ENCODE assay signal across 27 cellular contexts in the genomic region with DNA sequence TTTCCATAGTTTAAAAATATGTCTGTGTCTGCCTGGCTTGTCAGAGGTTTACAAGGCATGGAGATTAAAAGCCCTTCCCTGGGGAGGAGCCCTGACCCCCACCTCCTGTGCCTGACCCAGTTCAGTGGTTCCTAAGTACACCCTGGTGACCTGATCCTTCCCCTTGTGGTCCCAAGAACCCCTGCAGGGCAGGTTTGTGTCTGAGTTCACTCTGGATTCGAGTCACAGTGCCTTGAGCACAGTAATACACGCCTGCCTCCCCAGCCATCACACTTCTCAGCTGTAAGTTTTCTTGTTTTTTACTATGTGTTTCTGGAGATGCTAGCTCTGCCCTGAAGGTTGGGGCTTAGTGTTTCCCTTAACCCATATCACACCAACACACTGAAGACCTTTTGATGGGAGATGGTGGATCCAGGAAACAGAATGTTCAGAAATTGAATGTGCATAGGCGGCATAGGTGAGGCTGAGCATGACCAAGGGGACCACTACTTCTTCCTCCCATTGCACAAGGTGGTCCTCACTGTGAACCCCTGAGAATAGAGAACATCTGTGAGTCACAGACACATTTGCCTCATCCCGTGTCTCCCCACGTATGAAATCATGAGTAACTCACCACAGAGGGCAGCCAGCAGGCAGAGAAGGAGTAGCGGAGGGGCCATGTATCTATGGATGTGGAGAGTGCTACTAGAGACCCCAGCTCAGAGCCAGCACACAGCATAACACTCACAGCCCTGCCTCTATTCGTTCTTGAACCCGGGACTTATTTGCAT.
DNase-seq lines count a peak whose midpoint lies in the region; ATAC-seq and TF ChIP-seq lines count a peak whose summit lies in the region.
"Had no signal": no experiment of that assay in that cellular context is flagged by ENCODE, and none has a peak within 500 bp of the region (broad histone marks: within the 10 kb centered on the region; RNA-seq: fewer than 3 reads in every experiment).

No MANE protein-coding gene starts in this region.

- POLR2A ChIA-PET in activated CD8-positive, alpha-beta T cell treated with anti-CD3 and anti-CD28 coated beads, Interleukin-2, amount 10 ng/mL, durations not matched to agents 7 days and 5 days (lab: Charles Lee): interaction anchor here (0.7 to 1.2 kb wide), 2 partner anchors 13 to 68 kb away, joined by 3 read pairs; no protein-coding TSS in a partner anchor

- no peak overlapping the region for H2BK120ac ChIP-seq in mesendoderm (ENCODE audit: low read depth, low read length)

- H2BK15ac ChIP-seq in mesendoderm (replicated peaks; ENCODE audit: low read depth): no peak overlapping the region

- H3K9me3 ChIP-seq in DND-41 (ENCODE audit: insufficient read depth, low read length, severe bottlenecking): no peaks in the 10 kb centered on the region
- H3K9me3 ChIP-seq: MG63 had no signal

- no peak overlapping the region for H3K4me3 Mint-ChIP-seq in activated CD8-positive, alpha-beta T cell treated with anti-CD3 and anti-CD28 coated beads, Interleukin-2, amount 10 ng/mL, durations not matched to agents 7 days and 5 days
- H3K4me3 Mint-ChIP-seq: B cell; endodermal cell; HFFc6; naive thymus-derived CD8-positive, alpha-beta T cell had no signal

- no peak overlapping the region for H3K9ac ChIP-seq in DND-41 (ENCODE audit: low read depth, low read length)
- no peak overlapping the region for H3K9ac ChIP-seq in mesendoderm (ENCODE audit: low read length)
- H3K9ac ChIP-seq: GM23248 had no signal

- H2BK5ac ChIP-seq in mesendoderm (ENCODE audit: low read length): no peak overlapping the region

- H4K8ac ChIP-seq in mesendoderm (ENCODE audit: low read depth, low read length): no peak overlapping the region

- H3K27me3 ChIP-seq in DND-41 (ENCODE audit: insufficient read depth, low read length, poor library complexity) (no peaks in the 10 kb centered on the region), mesendoderm (ENCODE audit: insufficient read depth, low read length, poor library complexity) (no peaks in the 10 kb centered on the region)
- H3K27me3 ChIP-seq: foreskin keratinocyte, MG63 had no signal

- no peaks in the 10 kb centered on the region for H3K9me3 Mint-ChIP-seq in activated CD8-positive, alpha-beta T cell treated with anti-CD3 and anti-CD28 coated beads, Interleukin-2, amount 10 ng/mL, durations not matched to agents 7 days and 5 days (ENCODE audit: insufficient read depth)
- H3K9me3 Mint-ChIP-seq: naive thymus-derived CD8-positive, alpha-beta T cell had no signal

- H3K56ac ChIP-seq in mesendoderm (ENCODE audit: low read length): no peak overlapping the region

- H3K18ac ChIP-seq in mesendoderm (ENCODE audit: low read length): no peak overlapping the region

- CTCF ChIA-PET in activated CD8-positive, alpha-beta T cell treated with anti-CD3 and anti-CD28 coated beads, Interleukin-2, amount 10 ng/mL, durations not matched to agents 7 days and 5 days (lab: Charles Lee): interaction anchor here (0.9 to 9.0 kb wide), 13 partner anchors 11 to 142 kb away, joined by 3 to 108 read pairs (median 7); no protein-coding TSS in a partner anchor

- no peak overlapping the region for H3K4ac ChIP-seq in mesendoderm (ENCODE audit: low read depth, low read length)

- TF ChIP-seq CTCF in DND-41 (IDR thresholded peaks at IDR 0.05; ENCODE audit: borderline replicate concordance, extremely low read depth, low read length, poor library complexity, severe bottlenecking): no peak

- no peak overlapping the region for H3K27ac ChIP-seq in DND-41 (ENCODE audit: low read length)
- H3K27ac ChIP-seq in mesendoderm (ENCODE audit: low read depth, low read length): no peak overlapping the region
- H3K27ac ChIP-seq: foreskin keratinocyte, GM23248, heart right ventricle had no signal

- H3K79me2 ChIP-seq in DND-41 (ENCODE audit: insufficient read depth, low read length) (no peaks in the 10 kb centered on the region), mesendoderm (ENCODE audit: control insufficient read depth, insufficient read depth, low read length) (no peaks in the 10 kb centered on the region)

- H3K27ac Mint-ChIP-seq in activated CD8-positive, alpha-beta T cell treated with anti-CD3 and anti-CD28 coated beads, Interleukin-2, amount 10 ng/mL, durations not matched to agents 7 days and 5 days: no peak overlapping the region
- H3K27ac Mint-ChIP-seq: B cell, endodermal cell, HFFc6 had no signal

- ATAC-seq in DND-41 (ENCODE audit: insufficient read depth, low read depth) (peak; percentile 37; the same call in 1 of the 3 replicates), HG03439 (IDR thresholded peaks at IDR 0.05; ENCODE audit: unreplicated experiment) (no peak)
- peak; percentile 39 for ATAC-seq in activated CD8-positive, alpha-beta T cell treated with anti-CD3 and anti-CD28 coated beads, Interleukin-2, amount 10 ng/mL, durations not matched to agents 7 days and 5 days
- ATAC-seq: esophagus mucosa; foreskin keratinocyte; naive thymus-derived CD8-positive, alpha-beta T cell had no signal

- H3K79me1 ChIP-seq in mesendoderm (ENCODE audit: low read length): no peaks in the 10 kb centered on the region

- no peak overlapping the region for H3K4me2 ChIP-seq in DND-41 (ENCODE audit: insufficient read depth, low read length)
- no peak overlapping the region for H3K4me2 ChIP-seq in mesendoderm (ENCODE audit: low read length)

- H3K4me1 Mint-ChIP-seq in activated CD8-positive, alpha-beta T cell treated with anti-CD3 and anti-CD28 coated beads, Interleukin-2, amount 10 ng/mL, durations not matched to agents 7 days and 5 days (ENCODE audit: low read depth): peaks cover 28% of the 10 kb centered on the region
- H3K4me1 Mint-ChIP-seq: endodermal cell had no signal

- H3K4me1 ChIP-seq in DND-41 (ENCODE audit: insufficient read depth, low read length): 0 out of 2 replicates have a peak, but pooled peaks cover 4% of the 10 kb centered on the region
- H3K4me1 ChIP-seq in mesendoderm (ENCODE audit: control insufficient read depth, low read depth, low read length): no peaks in the 10 kb centered on the region
- H3K4me1 ChIP-seq: foreskin keratinocyte, heart right ventricle had no signal

- H2AFZ ChIP-seq in DND-41 (ENCODE audit: low read depth, low read length): no peak overlapping the region
- H2AFZ ChIP-seq: GM23248 had no signal

- no peaks in the 10 kb centered on the region for H3K36me3 ChIP-seq in DND-41 (ENCODE audit: insufficient read depth, low read length)
- no peaks in the 10 kb centered on the region for H3K36me3 ChIP-seq in mesendoderm (ENCODE audit: control insufficient read depth, insufficient read depth, low read length)
- H3K36me3 ChIP-seq: heart right ventricle, MG63 had no signal

- no peaks in the 10 kb centered on the region for H3K36me3 Mint-ChIP-seq in activated CD8-positive, alpha-beta T cell treated with anti-CD3 and anti-CD28 coated beads, Interleukin-2, amount 10 ng/mL, durations not matched to agents 7 days and 5 days (ENCODE audit: low read depth)
- H3K36me3 Mint-ChIP-seq: naive thymus-derived CD8-positive, alpha-beta T cell had no signal

- no peaks in the 10 kb centered on the region for H4K20me1 ChIP-seq in DND-41 (ENCODE audit: insufficient read depth, low read length)

- no peak overlapping the region for H3K4me3 ChIP-seq in DND-41 (ENCODE audit: low read depth in 1 of 2, low read length in 2 of 2)
- peak overlapping the region; percentile 16 for H3K4me3 ChIP-seq in mesendoderm (ENCODE audit: low read length)
- H3K4me3 ChIP-seq: GM23248, heart right ventricle, MG63 had no signal

- H2AK5ac ChIP-seq in mesendoderm (ENCODE audit: low read length): no peak overlapping the region

- no CpG with 5 or more reads among the region's 8 CpGs for WGBS in mesendoderm (ENCODE audit: extremely low coverage, insufficient coverage, low lambda C conversion rate)

- no peak overlapping the region for H3K23ac ChIP-seq in mesendoderm (ENCODE audit: low read length)

- DNase-seq in activated CD4-positive, alpha-beta T cell treated with anti-CD3 and anti-CD28 coated beads, Interleukin-2, amount 50 U/mL, for 48 hours: peak; percentile 36 to 59
- DNase-seq in activated CD4-positive, alpha-beta T cell treated with anti-CD3 and anti-CD28 coated beads for 4 hours: no peak
- DNase-seq in DND-41 (no peak), mesendoderm (no peak), mucosa of gallbladder (ENCODE audit: low spot score) (no peak), dermis blood vessel endothelial cell (no peak)
- no peak for DNase-seq in activated CD8-positive, alpha-beta T cell treated with anti-CD3 and anti-CD28 coated beads, Interleukin-2, amount 10 ng/mL, durations not matched to agents 7 days and 5 days
- DNase-seq: activated CD4-positive, CD25-positive, alpha-beta regulatory T cell treated with anti-CD3 and anti-CD28 coated beads, Interleukin-2, amount 50 U/mL, for 72 hours; caudate nucleus; cortex of kidney; endodermal cell; foreskin keratinocyte; GM23248; heart right ventricle; HFFc6; KG1; MG63; midbrain; naive thymus-derived CD8-positive, alpha-beta T cell; NCI-H2029 treated with DMSO at 0.1 percent for 48 hours; NCI-H2227 treated with DMSO at 0.1 percent for 48 hours; retina; small intestine; stimulated activated naive CD4-positive, alpha-beta T cell had no signal

- H3K27me3 Mint-ChIP-seq in activated CD8-positive, alpha-beta T cell treated with anti-CD3 and anti-CD28 coated beads, Interleukin-2, amount 10 ng/mL, durations not matched to agents 7 days and 5 days (ENCODE audit: low read depth): no peaks in the 10 kb centered on the region
- H3K27me3 Mint-ChIP-seq: naive thymus-derived CD8-positive, alpha-beta T cell had no signal

- no peak overlapping the region for H4K5ac ChIP-seq in mesendoderm (ENCODE audit: low read length)

Comparison
In these comparisons a context has a peak if more than half of its experiments do, and no peak if none do; other contexts are left out.
1. DNase-seq: peak in activated CD4-positive, alpha-beta T cell treated with anti-CD3 and anti-CD28 coated beads, Interleukin-2, amount 50 U/mL, for 48 hours (2 of 2); none in activated CD4-positive, alpha-beta T cell treated with anti-CD3 and anti-CD28 coated beads for 4 hours (0 of 2), DND-41 (single experiment), activated CD8-positive, alpha-beta T cell treated with anti-CD3 and anti-CD28 coated beads, Interleukin-2, amount 10 ng/mL, durations not matched to agents 7 days and 5 days (single experiment), mesendoderm (single experiment), mucosa of gallbladder (single experiment) and dermis blood vessel endothelial cell (single experiment).